Comparison of ENCODE assay signal across 11 cellular contexts in the genomic region with DNA sequence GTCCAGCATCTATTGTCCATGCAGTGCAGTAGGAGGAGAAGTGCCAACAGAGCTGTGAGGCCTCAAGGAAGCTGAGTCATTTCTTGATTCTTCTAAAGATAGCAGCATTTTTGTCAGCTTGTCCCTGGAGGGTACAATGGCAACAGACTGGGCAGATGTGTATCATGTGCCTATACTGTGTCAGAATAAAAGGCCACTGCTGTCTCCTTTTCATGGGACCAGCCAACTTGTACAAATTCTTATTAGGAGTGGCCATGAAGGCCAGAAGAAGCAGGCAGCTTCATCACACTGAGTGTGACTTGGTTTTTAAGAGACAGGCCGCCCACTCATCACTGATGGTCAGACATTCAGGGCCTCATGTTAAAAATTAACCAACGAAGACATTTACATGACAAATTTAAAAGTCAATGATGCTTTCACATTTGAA.
A peak's percentile ranks its signal among the peaks of the same experiment; 100 is the strongest.
DNase-seq lines count a peak whose midpoint lies in the region; ATAC-seq lines count a peak whose summit lies in the region.
"Had no signal": no experiment of that assay in that cellular context is flagged by ENCODE, and none has a peak within 500 bp of the region (broad histone marks: within the 10 kb centered on the region; RNA-seq: fewer than 3 reads in every experiment).

No MANE protein-coding gene starts in this region.

- H3K36me3 ChIP-seq in BLaER1 (no peaks in the 10 kb centered on the region), Karpas-422 (ENCODE audit: insufficient read depth, low read length) (no peaks in the 10 kb centered on the region)

- peak overlapping the region; percentile 42 for H3K4me2 ChIP-seq in BLaER1
- no peak overlapping the region for H3K4me2 ChIP-seq in Karpas-422 (ENCODE audit: low read depth, low read length, poor library complexity, severe bottlenecking)

- H3K4me3 ChIP-seq in BLaER1 (no peak overlapping the region), Karpas-422 (ENCODE audit: low read length) (no peak overlapping the region)

- H3K4me1 ChIP-seq in BLaER1 = peaks cover 21% of the 10 kb centered on the region
- no peaks in the 10 kb centered on the region; the same call in 1 of the 2 replicates for H3K4me1 ChIP-seq in Karpas-422 (ENCODE audit: low read length)

- no peaks in the 10 kb centered on the region for H3K9me3 ChIP-seq in BLaER1
- H3K9me3 ChIP-seq in Karpas-422 (ENCODE audit: low read length) = no peaks in the 10 kb centered on the region

- H3K27ac ChIP-seq in BLaER1 (no peak overlapping the region), Karpas-422 (ENCODE audit: low read length) (no peak overlapping the region)

- intact Hi-C loops in left cardiac atrium (cut with DNase I) = no loop called here

- H3K9ac ChIP-seq in BLaER1 (no peak overlapping the region), Karpas-422 (ENCODE audit: low read length) (no peak overlapping the region)

- H3K79me2 ChIP-seq in Karpas-422 (ENCODE audit: low read length) = no peaks in the 10 kb centered on the region

- H4K20me1 ChIP-seq in BLaER1 (no peaks in the 10 kb centered on the region), Karpas-422 (ENCODE audit: insufficient read depth, low read depth, low read length) (no peaks in the 10 kb centered on the region)

- H2AFZ ChIP-seq in Karpas-422 (ENCODE audit: low read length) = no peak overlapping the region

- no peaks in the 10 kb centered on the region for H3K9me2 ChIP-seq in Karpas-422 (replicated peaks; ENCODE audit: insufficient read depth, low read length)

- DNase-seq in SW 1271 (lab: John Stamatoyannopoulos, UW) = peak; percentile 1 to 7
- DNase-seq in activated CD4-positive, alpha-beta T cell treated with anti-CD3 and anti-CD28 coated beads, Interleukin-2, amount 50 U/mL, for 48 hours = no peak
- DNase-seq in Karpas-422 = no peak
- no peak for DNase-seq in left cardiac atrium
- no peak for DNase-seq in NCI-H187 treated with DMSO at 0.1 percent for 48 hours (lab: John Stamatoyannopoulos, UW)
- DNase-seq: activated effector memory CD4-positive, alpha-beta T cell treated with Interleukin-2 at 50 U/mL for 16 hours; DND-41; NCI-H2171 treated with DMSO at 0.1 percent for 48 hours had no signal

- ATAC-seq in GM19395 (IDR thresholded peaks at IDR 0.05; ENCODE audit: unreplicated experiment) = peak; percentile 96
- ATAC-seq in HG03060 (IDR thresholded peaks at IDR 0.05; ENCODE audit: low read depth, unreplicated experiment) = peak; percentile 97
- no peak for ATAC-seq in left cardiac atrium

- H3K27me3 ChIP-seq in BLaER1 = no peaks in the 10 kb centered on the region
- H3K27me3 ChIP-seq in Karpas-422 (ENCODE audit: low read length) = no peaks in the 10 kb centered on the region

Comparison
In these comparisons a context has a peak if more than half of its experiments do, and no peak if none do; other contexts are left out.
1. ATAC-seq: peak in GM19395 (single experiment) and HG03060 (single experiment); none in left cardiac atrium (0 of 2).
2. DNase-seq: peak in SW 1271 (2 of 2); none in activated CD4-positive, alpha-beta T cell treated with anti-CD3 and anti-CD28 coated beads, Interleukin-2, amount 50 U/mL, for 48 hours (0 of 2), Karpas-422 (single experiment), left cardiac atrium (single experiment) and NCI-H187 treated with DMSO at 0.1 percent for 48 hours (single experiment).